ENCODE assay signal across 40 cellular contexts in genomic region chrX:40346379-40346778, GRCh38.
"Had no signal": no experiment of that assay in that cellular context is flagged by ENCODE, and none has a peak within 500 bp of the region (broad histone marks: within the 10 kb centered on the region; RNA-seq: fewer than 3 reads in every experiment).

No MANE protein-coding gene starts in this region.

- H3K4me1 Mint-ChIP-seq: activated naive CD4-positive, alpha-beta T cell treated with anti-CD3 and anti-CD28 coated beads, Interleukin-2, amount 10 ng/mL, durations not matched to agents 7 days and 5 days; activated naive CD4-positive, alpha-beta T cell treated with anti-CD3 and anti-CD28 coated beads, Interleukin-2, amount 50 U/mL, for 24 hours; activated naive CD8-positive, alpha-beta T cell treated with anti-CD3 and anti-CD28 coated beads for 36 hours; activated naive CD8-positive, alpha-beta T cell treated with anti-CD3 and anti-CD28 coated beads, Interleukin-2, amount 10 ng/mL, durations not matched to agents 7 days and 5 days; activated naive CD8-positive, alpha-beta T cell treated with anti-CD3 and anti-CD28 coated beads, Interleukin-2, amount 50 U/mL, for 24 hours; activated T-helper 17 cell treated with anti-CD3 and anti-CD28 coated beads, Interleukin-2, amount 50 U/mL, for 72 hours; brain; central memory CD8-positive, alpha-beta T cell had no signal

- H3K9me3 ChIP-seq: body of pancreas had no signal

- FAIRE-seq: bronchial epithelial cell had no signal

- H3K9me3 Mint-ChIP-seq: activated naive CD4-positive, alpha-beta T cell treated with anti-CD3 and anti-CD28 coated beads for 36 hours; activated naive CD4-positive, alpha-beta T cell treated with anti-CD3 and anti-CD28 coated beads, Interleukin-2, amount 10 ng/mL, durations not matched to agents 7 days and 5 days; activated naive CD4-positive, alpha-beta T cell treated with anti-CD3 and anti-CD28 coated beads, Interleukin-2, amount 50 U/mL, for 24 hours; activated naive CD4-positive, alpha-beta T cell treated with anti-CD3 and anti-CD28 coated beads, Interleukin-2, amount 50 U/mL, for 72 hours; activated naive CD8-positive, alpha-beta T cell treated with anti-CD3 and anti-CD28 coated beads, Interleukin-2, amount 50 U/mL, for 24 hours; activated T-cell treated with anti-CD3 and anti-CD28 coated beads, Interleukin-2, amount 50 U/mL, for 4 hours; activated T-helper 1 cell treated with anti-CD3 and anti-CD28 coated beads, Interleukin-12 subunit alpha, Interleukin-12 subunit beta, Interleukin-2, Interleukin-4 antibody, amounts not matched to agents 30 ng/mL and 10 ng/mL and 1 ng/mL, durations not matched to agents 14 hours and 24 hours and 36 hours; activated T-helper 17 cell treated with anti-CD3 and anti-CD28 coated beads, Interleukin-2, amount 50 U/mL, for 72 hours; activated T-helper 2 cell treated with anti-CD3 and anti-CD28 coated beads, Interferon-gamma antibody, Interleukin-2, Interleukin-4, amounts not matched to agents 10 μg/mL and 5 μg/mL and 100 μg/mL, durations not matched to agents 14 hours and 24 hours and 36 hours; central memory CD8-positive, alpha-beta T cell had no signal

- H3K27me3 ChIP-seq: ascending aorta, body of pancreas, brain microvascular endothelial cell, cardiac muscle cell had no signal

- ATAC-seq: activated naive CD4-positive, alpha-beta T cell treated with anti-CD3 and anti-CD28 coated beads, Interleukin-2, amount 50 U/mL, for 72 hours; activated naive CD8-positive, alpha-beta T cell treated with anti-CD3 and anti-CD28 coated beads, Interleukin-2, amount 50 U/mL, for 24 hours; activated T-cell treated with anti-CD3 and anti-CD28 coated beads, Interleukin-2, amount 50 U/mL, for 4 hours; activated T-cell treated with anti-CD3 and anti-CD28 coated beads, Interleukin-2, amount 50 U/mL, for 72 hours; activated T-helper 17 cell treated with anti-CD3 and anti-CD28 coated beads, Interleukin-2, amount 50 U/mL, for 72 hours; body of pancreas had no signal

- H3K4me3 ChIP-seq: adrenal gland, ascending aorta, body of pancreas, breast epithelium, cardiac muscle cell had no signal

- H3K27ac Mint-ChIP-seq: activated naive CD4-positive, alpha-beta T cell treated with anti-CD3 and anti-CD28 coated beads for 36 hours; activated naive CD4-positive, alpha-beta T cell treated with anti-CD3 and anti-CD28 coated beads, Interleukin-2, amount 10 ng/mL, durations not matched to agents 7 days and 5 days; activated naive CD4-positive, alpha-beta T cell treated with anti-CD3 and anti-CD28 coated beads, Interleukin-2, amount 50 U/mL, for 24 hours; activated naive CD4-positive, alpha-beta T cell treated with anti-CD3 and anti-CD28 coated beads, Interleukin-2, amount 50 U/mL, for 72 hours; activated naive CD8-positive, alpha-beta T cell; activated naive CD8-positive, alpha-beta T cell treated with anti-CD3 and anti-CD28 coated beads for 36 hours; activated naive CD8-positive, alpha-beta T cell treated with anti-CD3 and anti-CD28 coated beads, Interleukin-2, amount 10 ng/mL, durations not matched to agents 7 days and 5 days; activated naive CD8-positive, alpha-beta T cell treated with anti-CD3 and anti-CD28 coated beads, Interleukin-2, amount 50 U/mL, for 24 hours; activated T-cell treated with anti-CD3 and anti-CD28 coated beads, Interleukin-2, amount 50 U/mL, for 24 hours; activated T-cell treated with anti-CD3 and anti-CD28 coated beads, Interleukin-2, amount 50 U/mL, for 72 hours; activated T-helper 1 cell treated with anti-CD3 and anti-CD28 coated beads, Interleukin-12 subunit alpha, Interleukin-12 subunit beta, Interleukin-2, Interleukin-4 antibody, amounts not matched to agents 30 ng/mL and 10 ng/mL and 1 ng/mL, durations not matched to agents 14 hours and 24 hours and 36 hours; activated T-helper 17 cell treated with anti-CD3 and anti-CD28 coated beads, Interleukin-2, amount 50 U/mL, for 72 hours; activated T-helper 2 cell treated with anti-CD3 and anti-CD28 coated beads, Interferon-gamma antibody, Interleukin-2, Interleukin-4, amounts not matched to agents 10 μg/mL and 5 μg/mL and 100 μg/mL, durations not matched to agents 14 hours and 24 hours and 36 hours; brain had no signal

- H3K4me1 ChIP-seq: adrenal gland, ascending aorta, body of pancreas, breast epithelium had no signal

- H3K27me3 Mint-ChIP-seq: activated naive CD4-positive, alpha-beta T cell treated with anti-CD3 and anti-CD28 coated beads, Interleukin-2, amount 10 ng/mL, durations not matched to agents 7 days and 5 days; activated naive CD4-positive, alpha-beta T cell treated with anti-CD3 and anti-CD28 coated beads, Interleukin-2, amount 50 U/mL, for 24 hours; activated naive CD8-positive, alpha-beta T cell; activated naive CD8-positive, alpha-beta T cell treated with anti-CD3 and anti-CD28 coated beads for 36 hours; activated naive CD8-positive, alpha-beta T cell treated with anti-CD3 and anti-CD28 coated beads, Interleukin-2, amount 10 ng/mL, durations not matched to agents 7 days and 5 days; activated naive CD8-positive, alpha-beta T cell treated with anti-CD3 and anti-CD28 coated beads, Interleukin-2, amount 50 U/mL, for 24 hours; central memory CD8-positive, alpha-beta T cell had no signal

- H3K36me3 Mint-ChIP-seq: activated naive CD4-positive, alpha-beta T cell treated with anti-CD3 and anti-CD28 coated beads, Interleukin-2, amount 10 ng/mL, durations not matched to agents 7 days and 5 days; activated naive CD4-positive, alpha-beta T cell treated with anti-CD3 and anti-CD28 coated beads, Interleukin-2, amount 50 U/mL, for 24 hours; activated naive CD8-positive, alpha-beta T cell treated with anti-CD3 and anti-CD28 coated beads for 36 hours; brain had no signal

- DNase-seq: activated effector memory CD4-positive, alpha-beta T cell treated with anti-CD3 and anti-CD28 coated beads, Interleukin-2, amount 50 U/mL, for 16 hours; activated effector memory CD4-positive, alpha-beta T cell treated with Interleukin-2 at 50 U/mL for 16 hours; activated gamma-delta T cell; activated gamma-delta T cell treated with Interleukin-2 at 50 U/mL for 16 hours; activated naive CD4-positive, alpha-beta T cell; activated naive CD4-positive, alpha-beta T cell treated with anti-CD3 and anti-CD28 coated beads for 36 hours; activated naive CD4-positive, alpha-beta T cell treated with anti-CD3 and anti-CD28 coated beads, Interleukin-2, amount 10 ng/mL, durations not matched to agents 7 days and 5 days; activated naive CD4-positive, alpha-beta T cell treated with anti-CD3 and anti-CD28 coated beads, Interleukin-2, amount 50 U/mL, for 16 hours; activated naive CD4-positive, alpha-beta T cell treated with Interleukin-2 at 50 U/mL for 16 hours; activated naive CD8-positive, alpha-beta T cell treated with anti-CD3 and anti-CD28 coated beads for 36 hours; activated naive CD8-positive, alpha-beta T cell treated with anti-CD3 and anti-CD28 coated beads, Interleukin-2, amount 10 ng/mL, durations not matched to agents 7 days and 5 days; activated naive CD8-positive, alpha-beta T cell treated with anti-CD3 and anti-CD28 coated beads, Interleukin-2, amount 50 U/mL, for 24 hours; activated T-cell treated with anti-CD3 and anti-CD28 coated beads for 4 hours; activated T-cell treated with anti-CD3 and anti-CD28 coated beads, Interleukin-2, amount 50 U/mL, for 1 hour; activated T-cell treated with anti-CD3 and anti-CD28 coated beads, Interleukin-2, amount 50 U/mL, for 24 hours; activated T-cell treated with anti-CD3 and anti-CD28 coated beads, Interleukin-2, amount 50 U/mL, for 4 hours; activated T-cell treated with anti-CD3 and anti-CD28 coated beads, Interleukin-2, amount 50 U/mL, for 48 hours; activated T-cell treated with anti-CD3 and anti-CD28 coated beads, Interleukin-2, amount 50 U/mL, for 72 hours; adrenal gland; amniotic stem cell; amygdala; anterior cingulate cortex; aorta; body of pancreas; brain microvascular endothelial cell; caudate nucleus; central memory CD4-positive, alpha-beta T cell; cerebellar nuclear complex had no signal

- H3K4me3 Mint-ChIP-seq: activated naive CD4-positive, alpha-beta T cell treated with anti-CD3 and anti-CD28 coated beads for 36 hours; activated naive CD4-positive, alpha-beta T cell treated with anti-CD3 and anti-CD28 coated beads, Interleukin-2, amount 10 ng/mL, durations not matched to agents 7 days and 5 days; activated naive CD4-positive, alpha-beta T cell treated with anti-CD3 and anti-CD28 coated beads, Interleukin-2, amount 50 U/mL, for 24 hours; activated naive CD8-positive, alpha-beta T cell; activated naive CD8-positive, alpha-beta T cell treated with anti-CD3 and anti-CD28 coated beads for 36 hours; activated naive CD8-positive, alpha-beta T cell treated with anti-CD3 and anti-CD28 coated beads, Interleukin-2, amount 10 ng/mL, durations not matched to agents 7 days and 5 days; activated naive CD8-positive, alpha-beta T cell treated with anti-CD3 and anti-CD28 coated beads, Interleukin-2, amount 50 U/mL, for 24 hours; activated T-cell treated with anti-CD3 and anti-CD28 coated beads, Interleukin-2, amount 50 U/mL, for 24 hours; activated T-cell treated with anti-CD3 and anti-CD28 coated beads, Interleukin-2, amount 50 U/mL, for 4 hours; activated T-cell treated with anti-CD3 and anti-CD28 coated beads, Interleukin-2, amount 50 U/mL, for 72 hours; activated T-helper 1 cell treated with anti-CD3 and anti-CD28 coated beads, Interleukin-12 subunit alpha, Interleukin-12 subunit beta, Interleukin-2, Interleukin-4 antibody, amounts not matched to agents 30 ng/mL and 10 ng/mL and 1 ng/mL, durations not matched to agents 14 hours and 24 hours and 36 hours; activated T-helper 17 cell treated with anti-CD3 and anti-CD28 coated beads, Interleukin-2, amount 50 U/mL, for 72 hours; brain; central memory CD8-positive, alpha-beta T cell had no signal

- H3K27ac ChIP-seq: adrenal gland, ascending aorta, body of pancreas, brain microvascular endothelial cell, breast epithelium, cardiac muscle cell had no signal

- H3K36me3 ChIP-seq: adrenal gland, ascending aorta, brain microvascular endothelial cell, breast epithelium, cardiac muscle cell had no signal
